21 cellular contexts compared by ENCODE assay signal in the genomic region with DNA sequence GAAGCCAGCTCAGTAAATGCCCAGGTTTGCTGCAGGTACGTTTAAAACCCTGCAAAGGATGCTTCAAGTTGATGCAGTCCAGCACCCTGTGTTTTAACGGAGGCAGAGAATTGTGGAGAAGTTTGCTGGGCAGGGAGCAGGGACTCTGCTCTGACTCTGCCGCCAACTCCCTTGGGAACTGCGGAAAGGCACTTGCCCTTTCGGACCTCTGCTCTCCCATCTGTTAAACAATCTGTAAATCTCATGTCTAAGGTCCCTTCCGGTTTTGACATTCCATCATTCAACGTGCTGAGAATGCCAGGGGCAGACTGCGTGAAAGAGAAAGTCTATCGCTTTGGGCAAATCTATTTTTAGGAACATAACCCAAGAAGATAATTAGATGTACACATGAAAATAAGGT.
DNase-seq lines count a peak whose midpoint lies in the region; ATAC-seq lines count a peak whose summit lies in the region.
"Had no signal": no experiment of that assay in that cellular context is flagged by ENCODE, and none has a peak within 500 bp of the region (broad histone marks: within the 10 kb centered on the region; RNA-seq: fewer than 3 reads in every experiment).

No MANE protein-coding gene starts in this region.

- in situ Hi-C loops in HAP-1 (cut with MboI; ENCODE audit: low sequenced_read_pairs) = loop anchor here (25.0 kb wide), 1 partner anchor 185 kb away; no protein-coding TSS in a partner anchor

- no peaks in the 10 kb centered on the region for H3K36me3 ChIP-seq in SJCRH30
- no peaks in the 10 kb centered on the region for H3K36me3 ChIP-seq in HAP-1 (replicated peaks)
- H3K36me3 ChIP-seq: ascending aorta, SJSA1, stomach had no signal

- no peak for ATAC-seq in GM19035 (IDR thresholded peaks at IDR 0.05; ENCODE audit: unreplicated experiment)
- ATAC-seq: foreskin keratinocyte; naive thymus-derived CD8-positive, alpha-beta T cell; right cardiac atrium had no signal

- peaks cover 15% of the 10 kb centered on the region for H3K4me1 ChIP-seq in SJCRH30
- peaks cover 5% of the 10 kb centered on the region; the same call in 1 of the 2 replicates for H3K4me1 ChIP-seq in HAP-1

- H3K4me3 ChIP-seq in SJCRH30 = no peak overlapping the region
- H3K4me3 ChIP-seq in HAP-1 = no peak overlapping the region
- H3K4me3 ChIP-seq: ascending aorta, PC-9, SJSA1, stomach had no signal

- H3K9me3 ChIP-seq in SJCRH30 (replicated peaks) (no peaks in the 10 kb centered on the region), HAP-1 (no peaks in the 10 kb centered on the region)
- H3K9me3 ChIP-seq: ascending aorta, SJSA1, stomach had no signal

- H3K27ac ChIP-seq in SJCRH30 = no peak overlapping the region
- H3K27ac ChIP-seq: ascending aorta, foreskin keratinocyte, PC-9, SJSA1, stomach had no signal

- 0 out of 2 replicates have a peak, but pooled peaks cover 4% of the 10 kb centered on the region for H3K27me3 ChIP-seq in SJCRH30
- H3K27me3 ChIP-seq in HAP-1 (ENCODE audit: low read depth) = no peaks in the 10 kb centered on the region
- H3K27me3 ChIP-seq: ascending aorta, SJSA1 had no signal

- peak; percentile 10 for DNase-seq in M059J (ENCODE audit: low read depth)
- DNase-seq in SJCRH30 = peak; percentile 14 to 36
- DNase-seq in kidney glomerular epithelial cell (lab: John Stamatoyannopoulos, UW) = peak; percentile 39
- peak; percentile 57 for DNase-seq in renal cortical epithelial cell (ENCODE audit: low read depth)
- no peak for DNase-seq in DMS153 treated with DMSO at 0.1 percent for 48 hours (lab: John Stamatoyannopoulos, UW; ENCODE audit: unreplicated experiment)
- no peak for DNase-seq in HAP-1 (ENCODE audit: low spot score in 2 of 2)
- DNase-seq in epidermal melanocyte (ENCODE audit: insufficient read length, low spot score) = no peak
- DNase-seq: activated CD4-positive, alpha-beta T cell treated with anti-CD3 and anti-CD28 coated beads for 48 hours; caudate nucleus; erythroblast; foreskin keratinocyte; H9; naive thymus-derived CD8-positive, alpha-beta T cell; NCI-H1694; PC-9; right cardiac atrium; stomach; T-helper 2 cell had no signal

Comparison
In these comparisons a context has a peak if more than half of its experiments do, and no peak if none do; other contexts are left out.
1. DNase-seq: peak in M059J (single experiment), SJCRH30 (2 of 2), kidney glomerular epithelial cell (single experiment) and renal cortical epithelial cell (single experiment); none in DMS153 treated with DMSO at 0.1 percent for 48 hours (single experiment), HAP-1 (0 of 2) and epidermal melanocyte (single experiment).